8 cellular contexts compared by ENCODE assay signal in genomic region chr15:39887832-39888231, GRCh38. TPM values are rescaled to one million over a fixed set of nuclear protein-coding genes. Genes with fewer than 3 reads are reported as not detected.
DNase-seq lines count a peak whose midpoint lies in the region; ATAC-seq and TF ChIP-seq lines count a peak whose summit lies in the region.

No MANE protein-coding gene starts in this region.

- in situ Hi-C loops in GM13976 (cut with MboI; ENCODE audit: low sequenced_read_pairs, unreplicated experiment), result no loop called here

- ATAC-seq in GM18861 (IDR thresholded peaks at IDR 0.05; ENCODE audit: unreplicated experiment), result no peak

- DNase-seq in A172 (ENCODE audit: low spot score) (peak; percentile 66), GM13976 (ENCODE audit: low spot score) (no peak), SW480 (ENCODE audit: low spot score) (peak; percentile 42), hepatic stellate cell (ENCODE audit: low spot score) (peak; percentile 31), T-helper 9 cell (no peak), NCI-H2196 treated with DMSO at 0.1 percent for 48 hours (lab: John Stamatoyannopoulos, UW; ENCODE audit: unreplicated experiment) (no peak), OCI-M2 (lab: John Stamatoyannopoulos, UW; ENCODE audit: unreplicated experiment) (no peak)

- peak; percentile 20 for TF ChIP-seq CTCF in GM13976 (IDR thresholded peaks at IDR 0.05; ENCODE audit: borderline replicate concordance, control extremely low read depth, extremely low read depth, insufficient read depth, missing control alignments)

RNA-seq across cellular contexts. Expression of gene GPR176, which starts 32.2 kb away (rescaled TPM):
- total RNA-seq in A172 (2014; rRNA removed; shearing (Covaris generic)), result 60.0 and 65.6 TPM in 2 replicates

RNA-seq across cellular contexts. Expression of gene EIF2AK4, which starts 46.1 kb away (rescaled TPM):
- total RNA-seq in A172 (2014; rRNA removed; shearing (Covaris generic)), result 67.9 and 91.4 TPM in 2 replicates

Comparison
In these comparisons a context has a peak if more than half of its experiments do, and no peak if none do; other contexts are left out.
1. DNase-seq: peak in A172 (single experiment), SW480 (single experiment) and hepatic stellate cell (single experiment); none in GM13976 (single experiment), T-helper 9 cell (single experiment), NCI-H2196 treated with DMSO at 0.1 percent for 48 hours (single experiment) and OCI-M2 (single experiment).